In the genomic region with DNA sequence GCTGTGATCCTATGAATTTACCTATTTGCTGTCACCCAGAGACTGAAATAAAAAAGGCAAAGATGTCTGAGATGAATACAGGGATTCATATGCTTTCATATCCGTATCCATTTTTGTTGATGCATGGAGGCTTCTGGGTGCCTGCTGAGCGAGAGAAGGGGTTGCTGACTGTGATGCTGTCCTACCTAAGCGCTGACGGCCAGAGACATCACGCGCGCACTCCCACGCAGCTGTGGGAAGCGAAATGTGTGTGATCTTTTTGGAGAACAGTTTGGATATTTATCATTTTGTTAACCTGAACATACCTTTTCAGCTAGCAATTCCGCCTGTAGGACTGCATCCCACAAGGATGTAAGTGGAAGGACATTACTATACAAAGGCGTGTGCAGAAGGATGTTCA, we compare ENCODE assay signal across 2 cellular contexts.
TF ChIP-seq lines count a peak whose summit lies in the region.

No MANE protein-coding gene starts in this region.

TF ChIP-seq in GM23338, 12 proteins besides CTCF, POLR2A, EP300 and RAD21 (continued from another document):
- TF ChIP-seq, protein P1, sequence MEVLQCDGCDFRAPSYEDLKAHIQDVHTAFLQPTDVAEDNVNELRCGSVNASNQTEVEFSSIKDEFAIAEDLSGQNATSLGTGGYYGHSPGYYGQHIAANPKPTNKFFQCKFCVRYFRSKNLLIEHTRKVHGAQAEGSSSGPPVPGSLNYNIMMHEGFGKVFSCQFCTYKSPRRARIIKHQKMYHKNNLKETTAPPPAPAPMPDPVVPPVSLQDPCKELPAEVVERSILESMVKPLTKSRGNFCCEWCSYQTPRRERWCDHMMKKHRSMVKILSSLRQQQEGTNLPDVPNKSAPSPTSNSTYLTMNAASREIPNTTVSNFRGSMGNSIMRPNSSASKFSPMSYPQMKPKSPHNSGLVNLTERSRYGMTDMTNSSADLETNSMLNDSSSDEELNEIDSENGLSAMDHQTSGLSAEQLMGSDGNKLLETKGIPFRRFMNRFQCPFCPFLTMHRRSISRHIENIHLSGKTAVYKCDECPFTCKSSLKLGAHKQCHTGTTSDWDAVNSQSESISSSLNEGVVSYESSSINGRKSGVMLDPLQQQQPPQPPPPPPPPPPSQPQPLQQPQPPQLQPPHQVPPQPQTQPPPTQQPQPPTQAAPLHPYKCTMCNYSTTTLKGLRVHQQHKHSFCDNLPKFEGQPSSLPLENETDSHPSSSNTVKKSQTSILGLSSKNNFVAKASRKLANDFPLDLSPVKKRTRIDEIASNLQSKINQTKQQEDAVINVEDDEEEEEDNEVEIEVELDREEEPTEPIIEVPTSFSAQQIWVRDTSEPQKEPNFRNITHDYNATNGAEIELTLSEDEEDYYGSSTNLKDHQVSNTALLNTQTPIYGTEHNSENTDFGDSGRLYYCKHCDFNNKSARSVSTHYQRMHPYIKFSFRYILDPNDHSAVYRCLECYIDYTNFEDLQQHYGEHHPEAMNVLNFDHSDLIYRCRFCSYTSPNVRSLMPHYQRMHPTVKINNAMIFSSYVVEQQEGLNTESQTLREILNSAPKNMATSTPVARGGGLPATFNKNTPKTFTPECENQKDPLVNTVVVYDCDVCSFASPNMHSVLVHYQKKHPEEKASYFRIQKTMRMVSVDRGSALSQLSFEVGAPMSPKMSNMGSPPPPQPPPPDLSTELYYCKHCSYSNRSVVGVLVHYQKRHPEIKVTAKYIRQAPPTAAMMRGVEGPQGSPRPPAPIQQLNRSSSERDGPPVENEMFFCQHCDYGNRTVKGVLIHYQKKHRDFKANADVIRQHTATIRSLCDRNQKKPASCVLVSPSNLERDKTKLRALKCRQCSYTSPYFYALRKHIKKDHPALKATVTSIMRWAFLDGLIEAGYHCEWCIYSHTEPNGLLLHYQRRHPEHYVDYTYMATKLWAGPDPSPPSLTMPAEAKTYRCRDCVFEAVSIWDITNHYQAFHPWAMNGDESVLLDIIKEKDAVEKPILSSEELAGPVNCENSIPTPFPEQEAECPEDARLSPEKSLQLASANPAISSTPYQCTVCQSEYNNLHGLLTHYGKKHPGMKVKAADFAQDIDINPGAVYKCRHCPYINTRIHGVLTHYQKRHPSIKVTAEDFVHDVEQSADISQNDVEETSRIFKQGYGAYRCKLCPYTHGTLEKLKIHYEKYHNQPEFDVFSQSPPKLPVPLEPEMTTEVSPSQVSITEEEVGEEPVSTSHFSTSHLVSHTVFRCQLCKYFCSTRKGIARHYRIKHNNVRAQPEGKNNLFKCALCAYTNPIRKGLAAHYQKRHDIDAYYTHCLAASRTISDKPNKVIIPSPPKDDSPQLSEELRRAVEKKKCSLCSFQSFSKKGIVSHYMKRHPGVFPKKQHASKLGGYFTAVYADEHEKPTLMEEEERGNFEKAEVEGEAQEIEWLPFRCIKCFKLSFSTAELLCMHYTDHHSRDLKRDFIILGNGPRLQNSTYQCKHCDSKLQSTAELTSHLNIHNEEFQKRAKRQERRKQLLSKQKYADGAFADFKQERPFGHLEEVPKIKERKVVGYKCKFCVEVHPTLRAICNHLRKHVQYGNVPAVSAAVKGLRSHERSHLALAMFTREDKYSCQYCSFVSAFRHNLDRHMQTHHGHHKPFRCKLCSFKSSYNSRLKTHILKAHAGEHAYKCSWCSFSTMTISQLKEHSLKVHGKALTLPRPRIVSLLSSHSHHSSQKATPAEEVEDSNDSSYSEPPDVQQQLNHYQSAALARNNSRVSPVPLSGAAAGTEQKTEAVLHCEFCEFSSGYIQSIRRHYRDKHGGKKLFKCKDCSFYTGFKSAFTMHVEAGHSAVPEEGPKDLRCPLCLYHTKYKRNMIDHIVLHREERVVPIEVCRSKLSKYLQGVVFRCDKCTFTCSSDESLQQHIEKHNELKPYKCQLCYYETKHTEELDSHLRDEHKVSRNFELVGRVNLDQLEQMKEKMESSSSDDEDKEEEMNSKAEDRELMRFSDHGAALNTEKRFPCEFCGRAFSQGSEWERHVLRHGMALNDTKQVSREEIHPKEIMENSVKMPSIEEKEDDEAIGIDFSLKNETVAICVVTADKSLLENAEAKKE (CRISPR knock-in tag; IDR thresholded peaks at IDR 0.05), result no peak
- TF ChIP-seq NANOG (IDR thresholded peaks at IDR 0.05; ENCODE audit: borderline replicate concordance) (no peak), JUNB (IDR thresholded peaks at IDR 0.05; ENCODE audit: unreplicated experiment) (no peak), ZNF331 (CRISPR knock-in tag; IDR thresholded peaks at IDR 0.05; ENCODE audit: low read depth) (no peak), STAT1 (IDR thresholded peaks at IDR 0.05; ENCODE audit: unreplicated experiment) (no peak)
- TF ChIP-seq, protein P2, sequence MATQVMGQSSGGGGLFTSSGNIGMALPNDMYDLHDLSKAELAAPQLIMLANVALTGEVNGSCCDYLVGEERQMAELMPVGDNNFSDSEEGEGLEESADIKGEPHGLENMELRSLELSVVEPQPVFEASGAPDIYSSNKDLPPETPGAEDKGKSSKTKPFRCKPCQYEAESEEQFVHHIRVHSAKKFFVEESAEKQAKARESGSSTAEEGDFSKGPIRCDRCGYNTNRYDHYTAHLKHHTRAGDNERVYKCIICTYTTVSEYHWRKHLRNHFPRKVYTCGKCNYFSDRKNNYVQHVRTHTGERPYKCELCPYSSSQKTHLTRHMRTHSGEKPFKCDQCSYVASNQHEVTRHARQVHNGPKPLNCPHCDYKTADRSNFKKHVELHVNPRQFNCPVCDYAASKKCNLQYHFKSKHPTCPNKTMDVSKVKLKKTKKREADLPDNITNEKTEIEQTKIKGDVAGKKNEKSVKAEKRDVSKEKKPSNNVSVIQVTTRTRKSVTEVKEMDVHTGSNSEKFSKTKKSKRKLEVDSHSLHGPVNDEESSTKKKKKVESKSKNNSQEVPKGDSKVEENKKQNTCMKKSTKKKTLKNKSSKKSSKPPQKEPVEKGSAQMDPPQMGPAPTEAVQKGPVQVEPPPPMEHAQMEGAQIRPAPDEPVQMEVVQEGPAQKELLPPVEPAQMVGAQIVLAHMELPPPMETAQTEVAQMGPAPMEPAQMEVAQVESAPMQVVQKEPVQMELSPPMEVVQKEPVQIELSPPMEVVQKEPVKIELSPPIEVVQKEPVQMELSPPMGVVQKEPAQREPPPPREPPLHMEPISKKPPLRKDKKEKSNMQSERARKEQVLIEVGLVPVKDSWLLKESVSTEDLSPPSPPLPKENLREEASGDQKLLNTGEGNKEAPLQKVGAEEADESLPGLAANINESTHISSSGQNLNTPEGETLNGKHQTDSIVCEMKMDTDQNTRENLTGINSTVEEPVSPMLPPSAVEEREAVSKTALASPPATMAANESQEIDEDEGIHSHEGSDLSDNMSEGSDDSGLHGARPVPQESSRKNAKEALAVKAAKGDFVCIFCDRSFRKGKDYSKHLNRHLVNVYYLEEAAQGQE (IDR thresholded peaks at IDR 0.05; ENCODE audit: unreplicated experiment), result no peak
TF ChIP-seq in GM23338: peak in this region for 0.

TF ChIP-seq in WTC11, 78 proteins besides CTCF, POLR2A, EP300 and RAD21 (continued from another document):
- TF ChIP-seq, protein P3, sequence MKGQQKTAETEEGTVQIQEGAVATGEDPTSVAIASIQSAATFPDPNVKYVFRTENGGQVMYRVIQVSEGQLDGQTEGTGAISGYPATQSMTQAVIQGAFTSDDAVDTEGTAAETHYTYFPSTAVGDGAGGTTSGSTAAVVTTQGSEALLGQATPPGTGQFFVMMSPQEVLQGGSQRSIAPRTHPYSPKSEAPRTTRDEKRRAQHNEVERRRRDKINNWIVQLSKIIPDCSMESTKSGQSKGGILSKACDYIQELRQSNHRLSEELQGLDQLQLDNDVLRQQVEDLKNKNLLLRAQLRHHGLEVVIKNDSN (CRISPR knock-in tag; IDR thresholded peaks at IDR 0.05), result no peak
- TF ChIP-seq NFATC4 (CRISPR knock-in tag; IDR thresholded peaks at IDR 0.05) (no peak), ZNF121 (CRISPR knock-in tag; IDR thresholded peaks at IDR 0.05) (no peak)
- TF ChIP-seq, protein P4, sequence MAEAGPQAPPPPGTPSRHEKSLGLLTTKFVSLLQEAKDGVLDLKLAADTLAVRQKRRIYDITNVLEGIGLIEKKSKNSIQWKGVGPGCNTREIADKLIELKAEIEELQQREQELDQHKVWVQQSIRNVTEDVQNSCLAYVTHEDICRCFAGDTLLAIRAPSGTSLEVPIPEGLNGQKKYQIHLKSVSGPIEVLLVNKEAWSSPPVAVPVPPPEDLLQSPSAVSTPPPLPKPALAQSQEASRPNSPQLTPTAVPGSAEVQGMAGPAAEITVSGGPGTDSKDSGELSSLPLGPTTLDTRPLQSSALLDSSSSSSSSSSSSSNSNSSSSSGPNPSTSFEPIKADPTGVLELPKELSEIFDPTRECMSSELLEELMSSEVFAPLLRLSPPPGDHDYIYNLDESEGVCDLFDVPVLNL (CRISPR knock-in tag; IDR thresholded peaks at IDR 0.05; ENCODE audit: borderline replicate concordance, low read depth), result no peak
